8 cellular contexts compared by ENCODE assay signal in the genomic region with DNA sequence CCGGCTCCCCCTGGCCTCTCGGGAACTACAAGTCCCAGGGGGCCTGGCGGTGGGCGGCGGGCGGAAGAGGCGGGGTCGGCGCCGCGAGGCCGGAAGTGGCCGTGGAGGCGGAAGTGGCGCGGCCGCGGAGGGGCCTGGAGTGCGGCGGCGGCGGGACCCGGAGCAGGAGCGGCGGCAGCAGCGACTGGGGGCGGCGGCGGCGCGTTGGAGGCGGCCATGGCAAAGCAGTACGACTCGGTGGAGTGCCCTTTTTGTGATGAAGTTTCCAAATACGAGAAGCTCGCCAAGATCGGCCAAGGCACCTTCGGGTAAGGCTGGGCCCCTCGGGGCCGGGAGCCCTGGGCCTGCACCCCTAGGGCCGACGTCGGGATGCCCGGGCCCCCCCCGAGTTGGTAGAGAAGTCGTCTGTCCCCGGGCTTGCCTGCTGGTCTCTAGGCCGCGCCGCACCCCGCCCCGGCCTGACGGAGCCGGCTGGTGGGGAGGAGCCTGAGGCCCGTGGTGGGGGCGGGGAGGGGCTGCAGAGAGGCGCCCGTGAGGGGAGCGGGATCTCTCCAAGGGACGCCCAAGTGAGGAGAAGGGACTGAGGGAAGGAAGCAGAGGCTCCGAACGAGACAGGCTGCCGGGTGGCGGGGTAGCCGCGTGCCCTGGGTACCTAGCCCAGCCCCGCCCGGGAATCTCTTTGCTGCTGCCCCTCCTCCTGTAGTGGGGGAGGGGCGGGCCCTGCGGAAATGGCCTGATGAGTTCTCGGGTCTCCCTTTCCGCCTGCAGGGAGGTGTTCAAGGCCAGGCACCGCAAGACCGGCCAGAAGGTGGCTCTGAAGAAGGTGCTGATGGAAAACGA. TPM values are rescaled to one million over a fixed set of nuclear protein-coding genes. Genes with fewer than 3 reads are reported as not detected.
DNase-seq lines count a peak whose midpoint lies in the region; ATAC-seq and TF ChIP-seq lines count a peak whose summit lies in the region.

A gene (plus strand): TSS at position 102 of the 840 bp plus-strand sequence. CDS start 115 bp downstream, at position 217.

- H3K9me3 ChIP-seq in KOPT-K1 (ENCODE audit: insufficient read depth, low read length, poor library complexity, severe bottlenecking) (no peaks in the 10 kb centered on the region), RWPE2 (ENCODE audit: severe bottlenecking) (no peaks in the 10 kb centered on the region)

- ATAC-seq in GM21737 (IDR thresholded peaks at IDR 0.05; ENCODE audit: unreplicated experiment) (peak; percentile 66), RWPE2 (ENCODE audit: low read depth) (peak; percentile 81)
- ATAC-seq in activated T-helper 17 cell treated with anti-CD3 and anti-CD28 coated beads, Interleukin-2, amount 50 U/mL, for 72 hours (replicated peaks), result peak; percentile 78
- peak; percentile 80 to 87 for ATAC-seq in natural killer cell treated with Interleukin-12 subunit alpha and Interleukin-12 subunit beta and Interleukin-15 and Interleukin-18, amount 100 ng/mL, for 72 hours
- peak; percentile 71 for ATAC-seq in stimulated activated naive CD8-positive, alpha-beta T cell treated with anti-CD3 and anti-CD28 coated beads, Interleukin-15, Interleukin-2, amounts not matched to agents 100 U/mL and 50 U/mL, for 24 hours

- peak within 1 kb of the TSS; percentile 95 for H3K27ac ChIP-seq in KOPT-K1 (ENCODE audit: low read depth, low read length, poor library complexity, severe bottlenecking)
- H3K27ac ChIP-seq in RWPE2 (ENCODE audit: poor library complexity, severe bottlenecking), result peak within 1 kb of the TSS; percentile 82

- peak within 1 kb of the TSS; percentile 93 for H3K4me3 Mint-ChIP-seq in activated T-helper 17 cell treated with anti-CD3 and anti-CD28 coated beads, Interleukin-2, amount 50 U/mL, for 72 hours
- H3K4me3 Mint-ChIP-seq in natural killer cell treated with Interleukin-12 subunit alpha and Interleukin-12 subunit beta and Interleukin-15 and Interleukin-18, amount 100 ng/mL, for 72 hours, result peak within 1 kb of the TSS; percentile 95

- DNase-seq in DMS79 (lab: John Stamatoyannopoulos, UW) (peak; percentile 68), RWPE2 (ENCODE audit: low spot score) (peak; percentile 88), fibroblast of peridontal ligament (ENCODE audit: extremely low read depth) (peak; percentile 76)
- peak; percentile 97 for DNase-seq in natural killer cell treated with Interleukin-12 subunit alpha and Interleukin-12 subunit beta and Interleukin-15 and Interleukin-18, amount 100 ng/mL, for 72 hours (ENCODE audit: low spot score)
- peak; percentile 95 for DNase-seq in stimulated activated naive CD8-positive, alpha-beta T cell treated with anti-CD3 and anti-CD28 coated beads, Interleukin-15, Interleukin-2, amounts not matched to agents 100 U/mL and 50 U/mL, for 24 hours

- H3K27me3 Mint-ChIP-seq in activated T-helper 17 cell treated with anti-CD3 and anti-CD28 coated beads, Interleukin-2, amount 50 U/mL, for 72 hours, result no peaks in the 10 kb centered on the region
- H3K27me3 Mint-ChIP-seq in natural killer cell treated with Interleukin-12 subunit alpha and Interleukin-12 subunit beta and Interleukin-15 and Interleukin-18, amount 100 ng/mL, for 72 hours, result no peaks in the 10 kb centered on the region

- H3K36me3 ChIP-seq in KOPT-K1 (ENCODE audit: insufficient read depth, low read length) (peaks cover 47% of the 10 kb centered on the region), RWPE2 (ENCODE audit: low read depth) (peaks cover 47% of the 10 kb centered on the region)

- no peaks in the 10 kb centered on the region for H3K27me3 ChIP-seq in RWPE2 (ENCODE audit: insufficient read depth, poor library complexity, severe bottlenecking)

- peak within 1 kb of the TSS; percentile 99 for H3K4me3 ChIP-seq in RWPE2 (ENCODE audit: severe bottlenecking)

- peaks cover 50% of the 10 kb centered on the region for H3K36me3 Mint-ChIP-seq in activated T-helper 17 cell treated with anti-CD3 and anti-CD28 coated beads, Interleukin-2, amount 50 U/mL, for 72 hours (ENCODE audit: low read depth)
- H3K36me3 Mint-ChIP-seq in natural killer cell treated with Interleukin-12 subunit alpha and Interleukin-12 subunit beta and Interleukin-15 and Interleukin-18, amount 100 ng/mL, for 72 hours, result peaks cover 13% of the 10 kb centered on the region

- H3K27ac Mint-ChIP-seq in activated T-helper 17 cell treated with anti-CD3 and anti-CD28 coated beads, Interleukin-2, amount 50 U/mL, for 72 hours, result peak within 1 kb of the TSS; percentile 97
- H3K27ac Mint-ChIP-seq in natural killer cell treated with Interleukin-12 subunit alpha and Interleukin-12 subunit beta and Interleukin-15 and Interleukin-18, amount 100 ng/mL, for 72 hours, result peak within 1 kb of the TSS; percentile 88 to 91

- H3K9me3 Mint-ChIP-seq in activated T-helper 17 cell treated with anti-CD3 and anti-CD28 coated beads, Interleukin-2, amount 50 U/mL, for 72 hours, result no peaks in the 10 kb centered on the region
- no peaks in the 10 kb centered on the region for H3K9me3 Mint-ChIP-seq in natural killer cell treated with Interleukin-12 subunit alpha and Interleukin-12 subunit beta and Interleukin-15 and Interleukin-18, amount 100 ng/mL, for 72 hours

- peaks cover 6% of the 10 kb centered on the region for H3K4me1 ChIP-seq in RWPE2 (ENCODE audit: insufficient read depth, poor library complexity, severe bottlenecking)

- peaks cover 41% of the 10 kb centered on the region for H3K4me1 Mint-ChIP-seq in activated T-helper 17 cell treated with anti-CD3 and anti-CD28 coated beads, Interleukin-2, amount 50 U/mL, for 72 hours
- H3K4me1 Mint-ChIP-seq in natural killer cell treated with Interleukin-12 subunit alpha and Interleukin-12 subunit beta and Interleukin-15 and Interleukin-18, amount 100 ng/mL, for 72 hours (ENCODE audit: low read depth in 2 of 2), result peaks cover 59 to 60% of the 10 kb centered on the region in 2 donors

- TF ChIP-seq CTCF in RWPE2 (IDR thresholded peaks at IDR 0.05; ENCODE audit: poor library complexity, severe bottlenecking), result no peak

RNA-seq across cellular contexts. Expression of the gene that starts here (rescaled TPM):
- total RNA-seq in activated T-helper 17 cell treated with anti-CD3 and anti-CD28 coated beads, Interleukin-2, amount 50 U/mL, for 72 hours, result 10 to 100 TPM; 82.8 to 94.2 TPM
- total RNA-seq in natural killer cell treated with Interleukin-12 subunit alpha and Interleukin-12 subunit beta and Interleukin-15 and Interleukin-18, amount 100 ng/mL, for 72 hours, result 100 to 1,000 TPM; 119 to 132 TPM

Comparison
In these comparisons a context has a peak if more than half of its experiments do, and no peak if none do; other contexts are left out.
1. Peak in every context shown above with its lines: DNase-seq, ATAC-seq, H3K4me3 ChIP-seq and H3K27ac ChIP-seq.